Comparison of ENCODE assay signal across 19 cellular contexts in genomic region chr6:78936515-78936914, GRCh38.
A peak's percentile ranks its signal among the peaks of the same experiment; 100 is the strongest.
DNase-seq lines count a peak whose midpoint lies in the region; ATAC-seq and TF ChIP-seq lines count a peak whose summit lies in the region.
"Had no signal": no experiment of that assay in that cellular context is flagged by ENCODE, and none has a peak within 500 bp of the region (broad histone marks: within the 10 kb centered on the region; RNA-seq: fewer than 3 reads in every experiment).

No MANE protein-coding gene starts in this region.

- H3K36me3 ChIP-seq in Panc1 (ENCODE audit: control insufficient read depth, insufficient read depth, low read length) (peaks cover 19% of the 10 kb centered on the region), left ventricle myocardium inferior (peaks cover 18% of the 10 kb centered on the region), left lung (peaks cover 0 to 30% of the 10 kb centered on the region in 2 donors)

- in situ Hi-C loops in Panc1 (cut with HindIII; ENCODE audit: low pct_unique_long_range_greater_than_20kb, low sequenced_read_pairs) = no loop called here

- no peaks in the 10 kb centered on the region for H3K27me3 ChIP-seq in Panc1 (ENCODE audit: control insufficient read depth, insufficient read depth, low read length)
- no peaks in the 10 kb centered on the region for H3K27me3 ChIP-seq in left ventricle myocardium inferior (ENCODE audit: low read depth)
- no peaks in the 10 kb centered on the region for H3K27me3 ChIP-seq in left lung
- H3K27me3 ChIP-seq: BE2C had no signal

- no peaks in the 10 kb centered on the region for H3K9me3 ChIP-seq in Panc1 (ENCODE audit: control insufficient read depth, insufficient read depth, low read depth, low read length)
- peaks cover 20% of the 10 kb centered on the region for H3K9me3 ChIP-seq in left ventricle myocardium inferior (replicated peaks)
- H3K9me3 ChIP-seq in left lung = peaks cover 0 to 4% of the 10 kb centered on the region in 2 donors
- H3K9me3 ChIP-seq: BE2C, HAP-1 had no signal

- CTCF ChIA-PET in Panc1 (lab: Charles Lee) = no interaction called here

- intact Hi-C loops in Panc1 (cut with micrococcal nuclease; ENCODE audit: unreplicated experiment) = no loop called here
- intact Hi-C loops in Right ventricle myocardium superior (cut with DNase I) = no loop called here
- intact Hi-C loops in left ventricle myocardium inferior (cut with micrococcal nuclease) = no loop called here
- intact Hi-C loops in left lung (cut with DNase I) = no loop called here

- no peak for TF ChIP-seq CTCF in Panc1 (IDR thresholded peaks at IDR 0.05)
- TF ChIP-seq CTCF in left ventricle myocardium inferior (IDR thresholded peaks at IDR 0.05; ENCODE audit: borderline replicate concordance) = no peak
- TF ChIP-seq CTCF in left lung (IDR thresholded peaks at IDR 0.05) = no peak
- TF ChIP-seq CTCF in GM10266 (IDR thresholded peaks at IDR 0.05; ENCODE audit: control insufficient read depth, insufficient read depth, low read depth, missing control alignments) = no peak

- ATAC-seq in Panc1 (no peak), Right ventricle myocardium superior (ENCODE audit: poor library complexity) (peak; percentile 91), left lung (peak; percentile 60), GM19452 (IDR thresholded peaks at IDR 0.05; ENCODE audit: unreplicated experiment) (no peak)

- no peaks in the 10 kb centered on the region for H3K4me1 ChIP-seq in Panc1 (ENCODE audit: control insufficient read depth, insufficient read depth, low read length)
- peaks cover 30% of the 10 kb centered on the region for H3K4me1 ChIP-seq in left ventricle myocardium inferior
- H3K4me1 ChIP-seq in left lung = no peaks in the 10 kb centered on the region
- H3K4me1 ChIP-seq: BE2C, HAP-1 had no signal

- BruUV-seq in Panc1 (replicated peaks; lab: Mats Ljungman, UMichigan) = TSS peak; percentile 22

- DNase-seq in Panc1 (ENCODE audit: low read depth, low spot score) (no peak), Right ventricle myocardium superior (no peak), left ventricle myocardium inferior (no peak), left lung (no peak), OCI-M1 (lab: John Stamatoyannopoulos, UW) (no peak), GM10266 (ENCODE audit: extremely low spot score) (no peak)
- DNase-seq: BE2C; C1 segment of cervical spinal cord; CD4-positive, CD25-positive, alpha-beta regulatory T cell; CD8-positive, alpha-beta memory T cell; COR-L47; DMS 273 treated with DMSO at 0.1 percent for 48 hours; DMS53; DND-41; EL; KBM-7 had no signal

- H3K27ac ChIP-seq in Panc1 (ENCODE audit: low read length) = no peak overlapping the region
- peak overlapping the region; percentile 77 for H3K27ac ChIP-seq in left ventricle myocardium inferior (replicated peaks)
- no peak overlapping the region for H3K27ac ChIP-seq in left lung
- H3K27ac ChIP-seq: HL-60 had no signal

- H3K4me3 ChIP-seq in Panc1 (ENCODE audit: low read depth in 2 of 2, low read length in 2 of 2) (no peak overlapping the region), left ventricle myocardium inferior (peak overlapping the region; percentile 19), left lung (no peak overlapping the region)
- H3K4me3 ChIP-seq: HAP-1 had no signal

- POLR2A ChIA-PET in Panc1 (lab: Charles Lee) = no interaction called here

Comparison
In these comparisons a context has a peak if more than half of its experiments do, and no peak if none do; other contexts are left out.
1. ATAC-seq: peak in Right ventricle myocardium superior (single experiment) and left lung (single experiment); none in Panc1 (single experiment) and GM19452 (single experiment).